Comparison of ENCODE assay signal across 1 cellular context in genomic region chr12:124782132-124782531, GRCh38.
TF ChIP-seq lines count a peak whose summit lies in the region.

No MANE protein-coding gene starts in this region.

TF ChIP-seq in K562, 482 proteins besides CTCF, POLR2A, EP300 and RAD21 (continued from another document):
- TF ChIP-seq, protein P1, sequence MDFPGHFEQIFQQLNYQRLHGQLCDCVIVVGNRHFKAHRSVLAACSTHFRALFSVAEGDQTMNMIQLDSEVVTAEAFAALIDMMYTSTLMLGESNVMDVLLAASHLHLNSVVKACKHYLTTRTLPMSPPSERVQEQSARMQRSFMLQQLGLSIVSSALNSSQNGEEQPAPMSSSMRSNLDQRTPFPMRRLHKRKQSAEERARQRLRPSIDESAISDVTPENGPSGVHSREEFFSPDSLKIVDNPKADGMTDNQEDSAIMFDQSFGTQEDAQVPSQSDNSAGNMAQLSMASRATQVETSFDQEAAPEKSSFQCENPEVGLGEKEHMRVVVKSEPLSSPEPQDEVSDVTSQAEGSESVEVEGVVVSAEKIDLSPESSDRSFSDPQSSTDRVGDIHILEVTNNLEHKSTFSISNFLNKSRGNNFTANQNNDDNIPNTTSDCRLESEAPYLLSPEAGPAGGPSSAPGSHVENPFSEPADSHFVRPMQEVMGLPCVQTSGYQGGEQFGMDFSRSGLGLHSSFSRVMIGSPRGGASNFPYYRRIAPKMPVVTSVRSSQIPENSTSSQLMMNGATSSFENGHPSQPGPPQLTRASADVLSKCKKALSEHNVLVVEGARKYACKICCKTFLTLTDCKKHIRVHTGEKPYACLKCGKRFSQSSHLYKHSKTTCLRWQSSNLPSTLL (IDR thresholded peaks at IDR 0.05), result no peak
- TF ChIP-seq EP400 (IDR thresholded peaks at IDR 0.05) (no peak), CC2D1A (IDR thresholded peaks at IDR 0.05) (no peak), CBFA2T3 (IDR thresholded peaks at IDR 0.05) (peak; percentile 41; the same call in 1 of the 2 replicates), KDM1A (IDR thresholded peaks at IDR 0.05) (no peak)
- TF ChIP-seq, protein P2, sequence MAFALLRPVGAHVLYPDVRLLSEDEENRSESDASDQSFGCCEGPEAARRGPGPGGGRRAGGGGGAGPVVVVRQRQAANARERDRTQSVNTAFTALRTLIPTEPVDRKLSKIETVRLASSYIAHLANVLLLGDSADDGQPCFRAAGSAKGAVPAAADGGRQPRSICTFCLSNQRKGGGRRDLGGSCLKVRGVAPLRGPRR (CRISPR knock-in tag; IDR thresholded peaks at IDR 0.05), result no peak
- TF ChIP-seq, protein P3, sequence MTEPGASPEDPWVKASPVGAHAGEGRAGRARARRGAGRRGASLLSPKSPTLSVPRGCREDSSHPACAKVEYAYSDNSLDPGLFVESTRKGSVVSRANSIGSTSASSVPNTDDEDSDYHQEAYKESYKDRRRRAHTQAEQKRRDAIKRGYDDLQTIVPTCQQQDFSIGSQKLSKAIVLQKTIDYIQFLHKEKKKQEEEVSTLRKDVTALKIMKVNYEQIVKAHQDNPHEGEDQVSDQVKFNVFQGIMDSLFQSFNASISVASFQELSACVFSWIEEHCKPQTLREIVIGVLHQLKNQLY (CRISPR knock-in tag; conservative IDR thresholded peaks at IDR 0.05), result no peak
